In the genomic region with DNA sequence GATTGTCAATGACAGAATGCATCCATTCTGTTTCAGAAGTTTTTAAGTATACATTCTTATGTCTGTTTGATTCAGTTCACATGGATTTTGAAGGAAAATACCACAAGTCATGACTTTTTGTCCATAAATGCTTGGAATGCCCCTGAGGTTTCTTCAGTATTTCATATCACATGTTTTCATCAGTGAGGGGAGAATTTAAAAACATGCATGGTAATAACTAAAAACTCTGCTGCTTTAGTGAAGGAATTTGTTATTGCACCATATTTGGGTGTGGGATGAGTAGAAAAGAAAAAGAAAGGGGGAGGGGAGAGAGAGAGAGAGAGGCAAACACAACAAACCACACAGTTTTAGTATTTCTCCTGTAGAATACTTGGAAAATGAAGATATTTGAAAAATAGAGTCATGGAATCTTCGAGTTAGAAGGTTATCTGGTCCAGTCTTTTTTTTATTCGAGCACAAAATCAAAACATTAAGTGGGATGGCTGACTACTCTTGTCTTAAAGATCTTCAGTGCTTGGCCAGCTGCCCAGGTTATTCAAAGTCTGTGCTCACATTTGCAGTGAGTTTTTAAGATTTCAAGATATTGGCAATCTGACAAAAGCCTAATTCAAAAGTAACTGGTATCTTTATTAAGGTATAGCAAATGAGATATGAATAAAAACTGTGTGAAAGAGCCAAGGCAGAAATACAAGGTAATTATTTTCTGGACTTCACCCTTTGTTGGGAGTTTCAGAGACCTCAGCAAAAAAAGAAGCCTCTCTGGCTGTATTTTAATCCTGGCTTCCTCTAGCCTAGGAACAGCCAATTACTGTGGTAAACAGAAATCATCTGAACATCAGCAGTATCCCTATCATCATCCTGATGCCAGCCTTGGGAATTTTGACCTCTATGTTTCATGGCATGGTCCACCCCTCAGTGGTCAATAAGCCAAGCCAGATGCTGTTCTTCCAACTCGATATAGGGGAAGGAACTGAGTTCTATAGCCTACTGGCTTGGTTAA, we compare ENCODE assay signal across 8 cellular contexts.
DNase-seq lines count a peak whose midpoint lies in the region; ATAC-seq and FAIRE-seq lines count a peak whose summit lies in the region.

No MANE protein-coding gene starts in this region.

- peaks cover 9% of the 10 kb centered on the region for H3K27me3 Mint-ChIP-seq in activated T-cell treated with anti-CD3 and anti-CD28 coated beads, Interleukin-2, amount 50 U/mL, for 24 hours
- H3K27me3 Mint-ChIP-seq in activated T-cell treated with anti-CD3 and anti-CD28 coated beads, Interleukin-2, amount 50 U/mL, for 72 hours (ENCODE audit: low read depth), result no peaks in the 10 kb centered on the region

- no peaks in the 10 kb centered on the region for H3K36me3 Mint-ChIP-seq in activated T-cell treated with anti-CD3 and anti-CD28 coated beads, Interleukin-2, amount 50 U/mL, for 24 hours (ENCODE audit: low read depth)
- H3K36me3 Mint-ChIP-seq in activated T-cell treated with anti-CD3 and anti-CD28 coated beads, Interleukin-2, amount 50 U/mL, for 72 hours (ENCODE audit: insufficient read depth in 2 of 2), result no peaks in the 10 kb centered on the region

- DNase-seq in DMS79 (lab: John Stamatoyannopoulos, UW) (peak; percentile 69), RCC 7860 (ENCODE audit: low spot score) (peak; percentile 86), fibroblast of peridontal ligament (ENCODE audit: extremely low read depth) (peak; percentile 99), renal cortical epithelial cell (ENCODE audit: low read depth) (peak; percentile 94), HK-2 (ENCODE audit: unreplicated experiment) (no peak)
- DNase-seq in activated T-cell treated with anti-CD3 and anti-CD28 coated beads, Interleukin-2, amount 50 U/mL, for 24 hours, result no peak
- DNase-seq in activated T-cell treated with anti-CD3 and anti-CD28 coated beads, Interleukin-2, amount 50 U/mL, for 72 hours, result no peak
- no peak for DNase-seq in stimulated activated CD4-positive, alpha-beta T cell treated with anti-CD3 and anti-CD28 coated beads, Interleukin-1b, Interleukin-23, amount 100 ng/mL, for 48 hours

- no peak overlapping the region for H3K4me3 Mint-ChIP-seq in activated T-cell treated with anti-CD3 and anti-CD28 coated beads, Interleukin-2, amount 50 U/mL, for 24 hours
- H3K4me3 Mint-ChIP-seq in activated T-cell treated with anti-CD3 and anti-CD28 coated beads, Interleukin-2, amount 50 U/mL, for 72 hours, result no peak overlapping the region

- no peaks in the 10 kb centered on the region for H3K4me1 Mint-ChIP-seq in activated T-cell treated with anti-CD3 and anti-CD28 coated beads, Interleukin-2, amount 50 U/mL, for 24 hours (ENCODE audit: low read depth)
- H3K4me1 Mint-ChIP-seq in activated T-cell treated with anti-CD3 and anti-CD28 coated beads, Interleukin-2, amount 50 U/mL, for 72 hours (ENCODE audit: low read depth), result no peaks in the 10 kb centered on the region

- peak; percentile 85 for FAIRE-seq in RCC 7860 (lab: Jason Lieb, UNC)

- ATAC-seq in activated T-cell treated with anti-CD3 and anti-CD28 coated beads, Interleukin-2, amount 50 U/mL, for 72 hours (replicated peaks in 1 of 2), result no peak

- H3K9me3 Mint-ChIP-seq in activated T-cell treated with anti-CD3 and anti-CD28 coated beads, Interleukin-2, amount 50 U/mL, for 24 hours, result no peaks in the 10 kb centered on the region
- no peaks in the 10 kb centered on the region for H3K9me3 Mint-ChIP-seq in activated T-cell treated with anti-CD3 and anti-CD28 coated beads, Interleukin-2, amount 50 U/mL, for 72 hours

- no peak overlapping the region for H3K27ac Mint-ChIP-seq in activated T-cell treated with anti-CD3 and anti-CD28 coated beads, Interleukin-2, amount 50 U/mL, for 24 hours
- no peak overlapping the region for H3K27ac Mint-ChIP-seq in activated T-cell treated with anti-CD3 and anti-CD28 coated beads, Interleukin-2, amount 50 U/mL, for 72 hours

Comparison
In these comparisons a context has a peak if more than half of its experiments do, and no peak if none do; other contexts are left out.
1. DNase-seq: peak in DMS79 (single experiment), RCC 7860 (single experiment), fibroblast of peridontal ligament (single experiment) and renal cortical epithelial cell (single experiment); none in activated T-cell treated with anti-CD3 and anti-CD28 coated beads, Interleukin-2, amount 50 U/mL, for 24 hours (single experiment), activated T-cell treated with anti-CD3 and anti-CD28 coated beads, Interleukin-2, amount 50 U/mL, for 72 hours (0 of 2), HK-2 (single experiment) and stimulated activated CD4-positive, alpha-beta T cell treated with anti-CD3 and anti-CD28 coated beads, Interleukin-1b, Interleukin-23, amount 100 ng/mL, for 48 hours (single experiment).